In the genomic region with DNA sequence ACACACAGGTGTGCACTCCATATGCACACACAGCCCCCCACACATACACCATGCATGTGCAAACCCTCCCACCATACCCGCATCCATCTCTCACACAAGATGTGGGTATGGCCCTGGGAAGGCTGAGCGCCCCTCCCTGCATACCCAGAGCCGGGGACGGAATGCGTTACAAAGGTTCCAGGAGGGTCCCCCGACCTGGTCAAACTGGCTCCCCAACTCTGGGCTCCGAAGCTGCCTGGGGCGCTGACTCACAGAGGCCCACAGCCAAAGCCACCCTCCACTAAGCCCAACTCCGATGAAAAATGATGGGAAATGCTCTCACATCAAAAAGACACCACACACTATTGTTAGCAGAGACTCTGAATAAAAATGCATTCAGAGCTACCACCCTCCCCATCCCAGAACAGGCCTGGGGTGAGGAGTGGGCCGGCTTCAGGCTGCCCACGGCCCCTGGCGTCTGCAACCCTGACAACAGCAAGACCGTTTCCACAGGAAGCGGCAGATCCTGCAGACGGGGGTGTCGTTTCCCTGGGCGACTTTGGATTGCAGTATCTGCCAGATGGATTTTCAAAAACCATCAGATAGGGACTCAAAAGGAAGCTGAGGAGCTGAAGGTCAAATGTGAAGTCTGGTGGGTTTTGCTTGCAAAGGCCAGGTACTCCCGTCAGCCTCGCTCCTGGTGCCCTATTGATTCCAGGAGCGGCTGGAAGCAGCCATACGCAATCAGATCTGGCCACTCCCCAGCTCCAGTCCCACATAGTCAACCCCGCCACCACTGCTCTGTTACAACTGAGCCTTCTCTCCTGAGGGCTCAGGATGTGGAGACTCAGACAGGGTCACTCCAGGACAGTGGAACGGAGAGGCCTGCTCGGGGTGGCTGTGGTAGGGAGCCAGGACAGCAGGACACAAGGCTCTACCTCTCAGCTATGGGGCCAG, we compare ENCODE assay signal across 2 cellular contexts.
TF ChIP-seq lines count a peak whose summit lies in the region.

No MANE protein-coding gene starts in this region.

TF ChIP-seq in HEK293, 187 proteins besides CTCF, POLR2A, EP300 and RAD21:
- TF ChIP-seq ZNF335 (tag by site-specific recombination; conservative IDR thresholded peaks at IDR 0.05) (no peak), GLI4 (tag by site-specific recombination; IDR thresholded peaks at IDR 0.05) (0 out of 2 replicates have a peak, but pooled peaks have one; percentile 6), GLIS1 (tag by site-specific recombination; IDR thresholded peaks at IDR 0.05) (no peak), ZNF24 (tag by site-specific recombination; IDR thresholded peaks at IDR 0.05) (no peak)

TF ChIP-seq in SK-N-SH, 30 proteins besides CTCF, POLR2A, EP300 and RAD21:
- TF ChIP-seq CHD2 (IDR thresholded peaks at IDR 0.05; ENCODE audit: low read length, partially characterized antibody), result peak; percentile 58
- TF ChIP-seq FOXM1 (IDR thresholded peaks at IDR 0.05; ENCODE audit: low read depth), result no peak
- TF ChIP-seq YY1 (IDR thresholded peaks at IDR 0.05; ENCODE audit: low read depth), result no peak
- no peak for TF ChIP-seq RFX5 (IDR thresholded peaks at IDR 0.05; ENCODE audit: low read length)
- no peak for TF ChIP-seq EZH2phosphoT487 (IDR thresholded peaks at IDR 0.05; ENCODE audit: borderline replicate concordance, low read depth)
- TF ChIP-seq, protein P1, sequence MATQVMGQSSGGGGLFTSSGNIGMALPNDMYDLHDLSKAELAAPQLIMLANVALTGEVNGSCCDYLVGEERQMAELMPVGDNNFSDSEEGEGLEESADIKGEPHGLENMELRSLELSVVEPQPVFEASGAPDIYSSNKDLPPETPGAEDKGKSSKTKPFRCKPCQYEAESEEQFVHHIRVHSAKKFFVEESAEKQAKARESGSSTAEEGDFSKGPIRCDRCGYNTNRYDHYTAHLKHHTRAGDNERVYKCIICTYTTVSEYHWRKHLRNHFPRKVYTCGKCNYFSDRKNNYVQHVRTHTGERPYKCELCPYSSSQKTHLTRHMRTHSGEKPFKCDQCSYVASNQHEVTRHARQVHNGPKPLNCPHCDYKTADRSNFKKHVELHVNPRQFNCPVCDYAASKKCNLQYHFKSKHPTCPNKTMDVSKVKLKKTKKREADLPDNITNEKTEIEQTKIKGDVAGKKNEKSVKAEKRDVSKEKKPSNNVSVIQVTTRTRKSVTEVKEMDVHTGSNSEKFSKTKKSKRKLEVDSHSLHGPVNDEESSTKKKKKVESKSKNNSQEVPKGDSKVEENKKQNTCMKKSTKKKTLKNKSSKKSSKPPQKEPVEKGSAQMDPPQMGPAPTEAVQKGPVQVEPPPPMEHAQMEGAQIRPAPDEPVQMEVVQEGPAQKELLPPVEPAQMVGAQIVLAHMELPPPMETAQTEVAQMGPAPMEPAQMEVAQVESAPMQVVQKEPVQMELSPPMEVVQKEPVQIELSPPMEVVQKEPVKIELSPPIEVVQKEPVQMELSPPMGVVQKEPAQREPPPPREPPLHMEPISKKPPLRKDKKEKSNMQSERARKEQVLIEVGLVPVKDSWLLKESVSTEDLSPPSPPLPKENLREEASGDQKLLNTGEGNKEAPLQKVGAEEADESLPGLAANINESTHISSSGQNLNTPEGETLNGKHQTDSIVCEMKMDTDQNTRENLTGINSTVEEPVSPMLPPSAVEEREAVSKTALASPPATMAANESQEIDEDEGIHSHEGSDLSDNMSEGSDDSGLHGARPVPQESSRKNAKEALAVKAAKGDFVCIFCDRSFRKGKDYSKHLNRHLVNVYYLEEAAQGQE (IDR thresholded peaks at IDR 0.05; ENCODE audit: low read depth, low read length), result no peak
- peak; percentile 85 for TF ChIP-seq FOXJ3 (CRISPR knock-in tag; IDR thresholded peaks at IDR 0.05)
- TF ChIP-seq RXRA (IDR thresholded peaks at IDR 0.05; ENCODE audit: borderline replicate concordance, low read depth), result no peak
- TF ChIP-seq TCF12 (IDR thresholded peaks at IDR 0.05), result peak; percentile 41; the same call in 1 of the 2 replicates
- TF ChIP-seq RCOR1 (IDR thresholded peaks at IDR 0.05; ENCODE audit: low read length), result peak; percentile 89
- no peak for TF ChIP-seq NFIC (IDR thresholded peaks at IDR 0.05; ENCODE audit: borderline replicate concordance)
- no peak for TF ChIP-seq FOSL2 (IDR thresholded peaks at IDR 0.05; ENCODE audit: borderline replicate concordance, low read depth)
- TF ChIP-seq SIN3A (IDR thresholded peaks at IDR 0.05; ENCODE audit: borderline replicate concordance, low read depth, low read length), result no peak
- TF ChIP-seq TEAD4 (IDR thresholded peaks at IDR 0.05; ENCODE audit: borderline replicate concordance, insufficient read depth), result no peak
- no peak for TF ChIP-seq GABPA (IDR thresholded peaks at IDR 0.05; ENCODE audit: low read depth)
- peak; percentile 96 for TF ChIP-seq GATA2 (CRISPR knock-in tag; IDR thresholded peaks at IDR 0.05)
- TF ChIP-seq TAF1 (IDR thresholded peaks at IDR 0.05; ENCODE audit: borderline replicate concordance, low read depth, low read length), result no peak
- no peak for TF ChIP-seq NRF1 (IDR thresholded peaks at IDR 0.05; ENCODE audit: low read depth, low read length)
- TF ChIP-seq, protein P2, sequence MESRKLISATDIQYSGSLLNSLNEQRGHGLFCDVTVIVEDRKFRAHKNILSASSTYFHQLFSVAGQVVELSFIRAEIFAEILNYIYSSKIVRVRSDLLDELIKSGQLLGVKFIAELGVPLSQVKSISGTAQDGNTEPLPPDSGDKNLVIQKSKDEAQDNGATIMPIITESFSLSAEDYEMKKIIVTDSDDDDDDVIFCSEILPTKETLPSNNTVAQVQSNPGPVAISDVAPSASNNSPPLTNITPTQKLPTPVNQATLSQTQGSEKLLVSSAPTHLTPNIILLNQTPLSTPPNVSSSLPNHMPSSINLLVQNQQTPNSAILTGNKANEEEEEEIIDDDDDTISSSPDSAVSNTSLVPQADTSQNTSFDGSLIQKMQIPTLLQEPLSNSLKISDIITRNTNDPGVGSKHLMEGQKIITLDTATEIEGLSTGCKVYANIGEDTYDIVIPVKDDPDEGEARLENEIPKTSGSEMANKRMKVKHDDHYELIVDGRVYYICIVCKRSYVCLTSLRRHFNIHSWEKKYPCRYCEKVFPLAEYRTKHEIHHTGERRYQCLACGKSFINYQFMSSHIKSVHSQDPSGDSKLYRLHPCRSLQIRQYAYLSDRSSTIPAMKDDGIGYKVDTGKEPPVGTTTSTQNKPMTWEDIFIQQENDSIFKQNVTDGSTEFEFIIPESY (IDR thresholded peaks at IDR 0.05; ENCODE audit: borderline replicate concordance, low read depth), result no peak
- no peak for TF ChIP-seq POLR2AphosphoS5 (IDR thresholded peaks at IDR 0.05; ENCODE audit: low read depth, low read length)
- TF ChIP-seq, protein P3, sequence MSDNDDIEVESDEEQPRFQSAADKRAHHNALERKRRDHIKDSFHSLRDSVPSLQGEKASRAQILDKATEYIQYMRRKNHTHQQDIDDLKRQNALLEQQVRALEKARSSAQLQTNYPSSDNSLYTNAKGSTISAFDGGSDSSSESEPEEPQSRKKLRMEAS (IDR thresholded peaks at IDR 0.05; ENCODE audit: low read depth), result no peak
- TF ChIP-seq, protein P4, sequence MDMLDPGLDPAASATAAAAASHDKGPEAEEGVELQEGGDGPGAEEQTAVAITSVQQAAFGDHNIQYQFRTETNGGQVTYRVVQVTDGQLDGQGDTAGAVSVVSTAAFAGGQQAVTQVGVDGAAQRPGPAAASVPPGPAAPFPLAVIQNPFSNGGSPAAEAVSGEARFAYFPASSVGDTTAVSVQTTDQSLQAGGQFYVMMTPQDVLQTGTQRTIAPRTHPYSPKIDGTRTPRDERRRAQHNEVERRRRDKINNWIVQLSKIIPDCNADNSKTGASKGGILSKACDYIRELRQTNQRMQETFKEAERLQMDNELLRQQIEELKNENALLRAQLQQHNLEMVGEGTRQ (IDR thresholded peaks at IDR 0.05; ENCODE audit: borderline replicate concordance, low read depth, low read length), result no peak
- no peak for TF ChIP-seq MEF2A (IDR thresholded peaks at IDR 0.05; ENCODE audit: borderline replicate concordance, low read depth)
- TF ChIP-seq, protein P5, sequence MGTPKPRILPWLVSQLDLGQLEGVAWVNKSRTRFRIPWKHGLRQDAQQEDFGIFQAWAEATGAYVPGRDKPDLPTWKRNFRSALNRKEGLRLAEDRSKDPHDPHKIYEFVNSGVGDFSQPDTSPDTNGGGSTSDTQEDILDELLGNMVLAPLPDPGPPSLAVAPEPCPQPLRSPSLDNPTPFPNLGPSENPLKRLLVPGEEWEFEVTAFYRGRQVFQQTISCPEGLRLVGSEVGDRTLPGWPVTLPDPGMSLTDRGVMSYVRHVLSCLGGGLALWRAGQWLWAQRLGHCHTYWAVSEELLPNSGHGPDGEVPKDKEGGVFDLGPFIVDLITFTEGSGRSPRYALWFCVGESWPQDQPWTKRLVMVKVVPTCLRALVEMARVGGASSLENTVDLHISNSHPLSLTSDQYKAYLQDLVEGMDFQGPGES (IDR thresholded peaks at IDR 0.05; ENCODE audit: low read depth, low read length), result no peak
- peak; percentile 34; the same call in 1 of the 2 replicates for TF ChIP-seq SMC3 (IDR thresholded peaks at IDR 0.05; ENCODE audit: low read depth, low read length)
- TF ChIP-seq, protein P6, sequence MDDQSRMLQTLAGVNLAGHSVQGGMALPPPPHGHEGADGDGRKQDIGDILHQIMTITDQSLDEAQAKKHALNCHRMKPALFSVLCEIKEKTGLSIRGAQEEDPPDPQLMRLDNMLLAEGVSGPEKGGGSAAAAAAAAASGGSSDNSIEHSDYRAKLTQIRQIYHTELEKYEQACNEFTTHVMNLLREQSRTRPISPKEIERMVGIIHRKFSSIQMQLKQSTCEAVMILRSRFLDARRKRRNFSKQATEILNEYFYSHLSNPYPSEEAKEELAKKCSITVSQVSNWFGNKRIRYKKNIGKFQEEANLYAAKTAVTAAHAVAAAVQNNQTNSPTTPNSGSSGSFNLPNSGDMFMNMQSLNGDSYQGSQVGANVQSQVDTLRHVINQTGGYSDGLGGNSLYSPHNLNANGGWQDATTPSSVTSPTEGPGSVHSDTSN (IDR thresholded peaks at IDR 0.05), result no peak
- TF ChIP-seq MXI1 (IDR thresholded peaks at IDR 0.05; ENCODE audit: low read depth, low read length), result peak; percentile 45; the same call in 1 of the 2 replicates
- TF ChIP-seq, protein P7, sequence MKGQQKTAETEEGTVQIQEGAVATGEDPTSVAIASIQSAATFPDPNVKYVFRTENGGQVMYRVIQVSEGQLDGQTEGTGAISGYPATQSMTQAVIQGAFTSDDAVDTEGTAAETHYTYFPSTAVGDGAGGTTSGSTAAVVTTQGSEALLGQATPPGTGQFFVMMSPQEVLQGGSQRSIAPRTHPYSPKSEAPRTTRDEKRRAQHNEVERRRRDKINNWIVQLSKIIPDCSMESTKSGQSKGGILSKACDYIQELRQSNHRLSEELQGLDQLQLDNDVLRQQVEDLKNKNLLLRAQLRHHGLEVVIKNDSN (IDR thresholded peaks at IDR 0.05; ENCODE audit: borderline replicate concordance, low read depth), result no peak
- TF ChIP-seq ELF1 (IDR thresholded peaks at IDR 0.05), result no peak
